ENCODE assay signal across 8 cellular contexts in genomic region chr12:64609543-64610091, GRCh38. TPM values are rescaled to one million over a fixed set of nuclear protein-coding genes. Genes with fewer than 3 reads are reported as not detected.
A peak's percentile ranks its signal among the peaks of the same experiment; 100 is the strongest.
DNase-seq lines count a peak whose midpoint lies in the region; ATAC-seq and TF ChIP-seq lines count a peak whose summit lies in the region.

No MANE protein-coding gene starts in this region.

- 0 to 1% methylated on average over 15 of the region's 15 CpGs for WGBS in body of pancreas, 2 donors
- WGBS in right lobe of liver (ENCODE audit: insufficient coverage, low coverage, low lambda C conversion rate, missing lambda C conversion rate): 0% methylated on average over 10 of the region's 15 CpGs
- 0% methylated on average over 8 to 15 of the region's 15 CpGs for WGBS in transverse colon (ENCODE audit: low coverage in 1 of 2), 2 donors

- H3K27me3 ChIP-seq in body of pancreas (no peaks in the 10 kb centered on the region), right lobe of liver (no peaks in the 10 kb centered on the region), transverse colon (no peaks in the 10 kb centered on the region)

- no peaks in the 10 kb centered on the region for H3K9me3 ChIP-seq in body of pancreas
- H3K9me3 ChIP-seq in right lobe of liver: no peaks in the 10 kb centered on the region
- no peaks in the 10 kb centered on the region for H3K9me3 ChIP-seq in transverse colon

- H3K4me1 ChIP-seq in body of pancreas: peaks cover 16% of the 10 kb centered on the region
- H3K4me1 ChIP-seq in right lobe of liver: peaks cover 0 to 8% (median 0%) of the 10 kb centered on the region in 4 donors
- peaks cover 5 to 34% (median 14%) of the 10 kb centered on the region in 4 donors for H3K4me1 ChIP-seq in transverse colon

- no peak for ATAC-seq in body of pancreas
- peak in 3 of 4 donors; percentile 3 to 7 (median 4) for ATAC-seq in right lobe of liver
- no peak for ATAC-seq in HG02763 (IDR thresholded peaks at IDR 0.05; ENCODE audit: unreplicated experiment)

- no peak for TF ChIP-seq EP300 in transverse colon (IDR thresholded peaks at IDR 0.05; ENCODE audit: low read depth)

- no peak for TF ChIP-seq POLR2A in NB4 (IDR thresholded peaks at IDR 0.05; ENCODE audit: extremely low read depth, insufficient read length)
- no peak for TF ChIP-seq POLR2A in body of pancreas (IDR thresholded peaks at IDR 0.05)
- no peak for TF ChIP-seq POLR2A in right lobe of liver (IDR thresholded peaks at IDR 0.05)
- TF ChIP-seq POLR2A in transverse colon (IDR thresholded peaks at IDR 0.05): no peak

- intact Hi-C loops in body of pancreas (cut with DNase I): loop anchor here (10.0 kb wide), 1 partner anchor 65 kb away; no protein-coding TSS in a partner anchor
- intact Hi-C loops in right lobe of liver (cut with DNase I): no loop called here
- intact Hi-C loops in transverse colon (cut with DNase I; ENCODE audit: low total_unique reads): loop anchor here (5.0 kb wide), 1 partner anchor 83 kb away; no protein-coding TSS in a partner anchor

- POLR2A ChIA-PET in HEK293T (lab: Yijun Ruan, JAX): interaction anchor here (0.7 to 1.7 kb wide), 6 partner anchors 15 to 87 kb away, joined by 3 to 6 read pairs (median 4); no protein-coding TSS in a partner anchor

- DNase-seq in NCI-H2196 (lab: John Stamatoyannopoulos, UW; ENCODE audit: unreplicated experiment) (peak; percentile 36), NCI-H2196 treated with DMSO at 0.1 percent for 48 hours (lab: John Stamatoyannopoulos, UW; ENCODE audit: unreplicated experiment) (no peak), NB4 (ENCODE audit: low read depth) (no peak), body of pancreas (no peak), right lobe of liver (no peak), transverse colon (no peak), HEK293T (ENCODE audit: extremely low spot score) (no peak)

- H3K36me3 ChIP-seq in body of pancreas (replicated peaks in 1 of 2; ENCODE audit: insufficient read depth in 1 of 2, low read depth in 2 of 2) (no peaks in the 10 kb centered on the region), right lobe of liver (no peaks in the 10 kb centered on the region), transverse colon (no peaks in the 10 kb centered on the region)

- CTCF ChIA-PET in HEK293T (lab: Yijun Ruan, JAX): interaction anchor here (0.6 to 2.4 kb wide), 5 partner anchors 60 to 88 kb away, joined by 3 to 12 read pairs (median 5); no protein-coding TSS in a partner anchor

- H3K27ac ChIP-seq in body of pancreas (peak overlapping the region; percentile 43 to 89 (median 84)), right lobe of liver (peak overlapping the region; percentile 34 to 87 (median 77)), transverse colon (peak overlapping the region; percentile 91 to 97 (median 96))

- no peak for TF ChIP-seq CTCF in NB4 (IDR thresholded peaks at IDR 0.05; ENCODE audit: low read depth, low read length)
- no peak for TF ChIP-seq CTCF in body of pancreas (IDR thresholded peaks at IDR 0.05)
- no peak for TF ChIP-seq CTCF in right lobe of liver (IDR thresholded peaks at IDR 0.05)
- TF ChIP-seq CTCF in transverse colon (IDR thresholded peaks at IDR 0.05): no peak

- in situ Hi-C loops in transverse colon (cut with MboI; ENCODE audit: low pct_ligation_motif_present in 1 of 4, low pct_unique_long_range_greater_than_20kb in 1 of 4, low sequenced_read_pairs in 3 of 4): loop anchor here in 1 of 4 donors (10.0 kb wide), 1 partner anchor 85 kb away; no protein-coding TSS in a partner anchor

- H3K4me3 ChIP-seq in NB4 (ENCODE audit: low read depth, low read length) (peak overlapping the region; percentile 70), body of pancreas (peak overlapping the region; percentile 35 to 66), right lobe of liver (peak overlapping the region; percentile 68 to 76 (median 75)), transverse colon (peak overlapping the region; percentile 65 to 87 (median 83))

TF ChIP-seq in HEK293T, 16 proteins besides CTCF, POLR2A, EP300 and RAD21:
- TF ChIP-seq FOXK2 (IDR thresholded peaks at IDR 0.05) (no peak), ZNF384 (IDR thresholded peaks at IDR 0.05) (no peak), SP1 (IDR thresholded peaks at IDR 0.05) (no peak), LEF1 (IDR thresholded peaks at IDR 0.05; ENCODE audit: borderline replicate concordance) (no peak), ARNT (IDR thresholded peaks at IDR 0.05) (no peak), ELF4 (IDR thresholded peaks at IDR 0.05) (no peak), FOXA1 (IDR thresholded peaks at IDR 0.05) (no peak), TARDBP (IDR thresholded peaks at IDR 0.05) (no peak), HDGF (IDR thresholded peaks at IDR 0.05; ENCODE audit: borderline replicate concordance) (no peak), FOXM1 (IDR thresholded peaks at IDR 0.05; ENCODE audit: borderline replicate concordance) (no peak), L3MBTL2 (conservative IDR thresholded peaks at IDR 0.05) (no peak), SUZ12 (IDR thresholded peaks at IDR 0.05) (no peak), BHLHE40 (IDR thresholded peaks at IDR 0.05; ENCODE audit: borderline replicate concordance) (no peak), CTBP1 (IDR thresholded peaks at IDR 0.05; ENCODE audit: borderline replicate concordance) (no peak), NFRKB (IDR thresholded peaks at IDR 0.05) (no peak)
- TF ChIP-seq, protein P1, sequence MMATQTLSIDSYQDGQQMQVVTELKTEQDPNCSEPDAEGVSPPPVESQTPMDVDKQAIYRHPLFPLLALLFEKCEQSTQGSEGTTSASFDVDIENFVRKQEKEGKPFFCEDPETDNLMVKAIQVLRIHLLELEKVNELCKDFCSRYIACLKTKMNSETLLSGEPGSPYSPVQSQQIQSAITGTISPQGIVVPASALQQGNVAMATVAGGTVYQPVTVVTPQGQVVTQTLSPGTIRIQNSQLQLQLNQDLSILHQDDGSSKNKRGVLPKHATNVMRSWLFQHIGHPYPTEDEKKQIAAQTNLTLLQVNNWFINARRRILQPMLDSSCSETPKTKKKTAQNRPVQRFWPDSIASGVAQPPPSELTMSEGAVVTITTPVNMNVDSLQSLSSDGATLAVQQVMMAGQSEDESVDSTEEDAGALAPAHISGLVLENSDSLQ (IDR thresholded peaks at IDR 0.05): no peak
TF ChIP-seq in HEK293T: peak in this region for 0.

RNA-seq across cellular contexts. Expression of gene RASSF3, which starts 0.7 kb away (rescaled TPM):
- total RNA-seq in body of pancreas (10 to 100 TPM; 13.5 to 21.3 TPM), right lobe of liver (10 to 100 TPM in 3 of 6 experiments, 1 to 10 TPM in 3; 5.8 to 27.3 (median 10.6) TPM), transverse colon (10 to 100 TPM; 41.6 to 83.2 (median 62.5) TPM)

Comparison
In these comparisons a context has a peak if more than half of its experiments do, and no peak if none do; other contexts are left out.
1. ATAC-seq: peak in right lobe of liver (3 of 4); none in body of pancreas (single experiment) and HG02763 (single experiment).
2. intact Hi-C loops: an anchor here in body of pancreas (10.0 kb wide) and transverse colon (5.0 kb wide); none called in right lobe of liver.
3. Peak in every context shown above with its lines, with median percentiles within 50 percentile points of each other: H3K4me3 ChIP-seq and H3K27ac ChIP-seq.